Comparison of ENCODE assay signal across 17 cellular contexts in genomic region chr14:89255852-89256251, GRCh38.
"Had no signal": no experiment of that assay in that cellular context is flagged by ENCODE, and none has a peak within 500 bp of the region (broad histone marks: within the 10 kb centered on the region; RNA-seq: fewer than 3 reads in every experiment).

No MANE protein-coding gene starts in this region.

- H3K27me3 Mint-ChIP-seq: activated B cell treated with CpG ODN at 0.5 μM for 24 hours; activated CD4-positive, alpha-beta T cell treated with anti-CD3 and anti-CD28 coated beads, Interleukin-2, amount 10 ng/mL, durations not matched to agents 7 days and 5 days; activated naive CD8-positive, alpha-beta T cell; naive thymus-derived CD8-positive, alpha-beta T cell; stimulated activated naive CD8-positive, alpha-beta T cell treated with anti-CD3 and anti-CD28 coated beads, Interleukin-15, Interleukin-2, amounts not matched to agents 100 ng/mL and 50 ng/mL, for 24 hours had no signal

- H3K4me1 ChIP-seq: left lung, parathyroid adenoma had no signal

- H3K9ac ChIP-seq: parathyroid adenoma had no signal

- H3K9me3 Mint-ChIP-seq: endodermal cell had no signal

- H2AFZ ChIP-seq: parathyroid adenoma had no signal

- H3K9me3 ChIP-seq: left lung, neutrophil had no signal

- H3K27ac Mint-ChIP-seq: activated B cell treated with CpG ODN at 0.5 μM for 24 hours; activated CD4-positive, alpha-beta T cell treated with anti-CD3 and anti-CD28 coated beads, Interleukin-2, amount 10 ng/mL, durations not matched to agents 7 days and 5 days; activated CD8-positive, alpha-beta T cell treated with anti-CD3 and anti-CD28 coated beads, Interleukin-2, amount 10 ng/mL, durations not matched to agents 7 days and 5 days; activated naive CD8-positive, alpha-beta T cell; activated T-cell treated with anti-CD3 and anti-CD28 coated beads, Interleukin-2, amount 50 U/mL, for 72 hours; endodermal cell had no signal

- H3K4me3 ChIP-seq: cardiac muscle cell, left lung had no signal

- H3K4me3 Mint-ChIP-seq: activated B cell treated with CpG ODN at 0.5 μM for 24 hours; activated CD4-positive, alpha-beta T cell treated with anti-CD3 and anti-CD28 coated beads, Interleukin-2, amount 10 ng/mL, durations not matched to agents 7 days and 5 days; activated CD8-positive, alpha-beta T cell treated with anti-CD3 and anti-CD28 coated beads, Interleukin-2, amount 10 ng/mL, durations not matched to agents 7 days and 5 days; activated naive CD8-positive, alpha-beta T cell; activated T-cell treated with anti-CD3 and anti-CD28 coated beads, Interleukin-2, amount 50 U/mL, for 72 hours; endodermal cell; stimulated activated naive CD8-positive, alpha-beta T cell treated with anti-CD3 and anti-CD28 coated beads, Interleukin-15, Interleukin-2, amounts not matched to agents 100 ng/mL and 50 ng/mL, for 24 hours had no signal

- H3K27ac ChIP-seq: cardiac muscle cell, foreskin keratinocyte, left lung, neutrophil, parathyroid adenoma had no signal

- H3K27me3 ChIP-seq: cardiac muscle cell, foreskin keratinocyte, left lung, neutrophil had no signal

- H3K4me1 Mint-ChIP-seq: activated CD4-positive, alpha-beta T cell treated with anti-CD3 and anti-CD28 coated beads, Interleukin-2, amount 10 ng/mL, durations not matched to agents 7 days and 5 days had no signal

- H3K36me3 ChIP-seq: cardiac muscle cell had no signal

- DNase-seq: activated B cell treated with CpG ODN at 0.5 μM for 24 hours; activated CD4-positive, alpha-beta T cell treated with anti-CD3 and anti-CD28 coated beads, Interleukin-2, amount 10 ng/mL, durations not matched to agents 7 days and 5 days; activated CD8-positive, alpha-beta T cell treated with anti-CD3 and anti-CD28 coated beads, Interleukin-2, amount 10 ng/mL, durations not matched to agents 7 days and 5 days; activated gamma-delta T cell; activated T-cell treated with anti-CD3 and anti-CD28 coated beads, Interleukin-2, amount 50 U/mL, for 72 hours; endodermal cell; foreskin keratinocyte; left lung; naive thymus-derived CD8-positive, alpha-beta T cell; stimulated activated CD4-positive, alpha-beta T cell treated with anti-CD3 and anti-CD28 coated beads, Interleukin-2, amount 100 ng/mL, for 24 hours; T-helper 1 cell; T-helper 9 cell had no signal
